In the genomic region with DNA sequence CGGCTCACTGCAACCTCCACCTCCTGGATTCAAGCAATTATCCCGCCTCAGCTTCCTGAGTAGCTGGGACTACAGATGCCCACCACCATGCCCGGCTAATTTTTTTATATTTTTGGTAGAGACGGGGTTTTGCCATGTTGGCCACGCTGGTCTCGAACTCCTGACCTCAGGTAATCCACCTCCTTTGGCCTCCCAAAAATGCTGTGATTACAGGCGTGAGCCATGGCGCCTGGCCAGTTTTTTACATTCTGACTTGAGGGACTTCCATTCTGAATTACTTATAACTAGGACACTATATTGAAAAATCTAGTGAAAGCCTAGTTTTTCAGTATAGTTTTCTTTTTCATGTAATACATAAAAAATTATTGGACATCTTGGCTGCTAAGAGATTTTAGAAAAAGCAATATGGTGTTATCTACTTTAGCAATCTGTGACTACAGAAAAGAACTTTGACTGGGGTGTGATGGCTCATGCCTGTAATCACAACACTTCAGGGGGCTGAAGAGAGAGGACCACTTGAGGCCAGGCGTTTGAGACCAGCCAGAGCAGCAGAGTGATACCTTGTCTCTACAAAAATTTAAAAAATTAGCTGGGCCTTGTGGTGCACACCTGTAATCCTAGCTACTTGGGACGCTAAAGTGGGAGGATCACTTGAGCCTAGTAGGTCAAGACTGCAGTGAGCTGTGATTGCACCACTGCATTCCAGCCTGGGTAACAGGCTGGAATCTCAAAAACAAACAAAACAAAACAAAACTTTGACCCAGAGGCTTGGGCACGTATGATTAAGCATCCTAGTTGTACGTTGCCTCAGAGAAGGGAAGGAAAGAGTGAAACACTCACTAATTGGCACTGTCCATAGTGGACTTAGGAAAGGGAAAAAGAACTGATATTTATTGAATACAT, we compare ENCODE assay signal across 19 cellular contexts. TPM values are rescaled to one million over a fixed set of nuclear protein-coding genes. Genes with fewer than 3 reads are reported as not detected.
DNase-seq lines count a peak whose midpoint lies in the region; ATAC-seq, FAIRE-seq and TF ChIP-seq lines count a peak whose summit lies in the region.
"Had no signal": no experiment of that assay in that cellular context is flagged by ENCODE, and none has a peak within 500 bp of the region (broad histone marks: within the 10 kb centered on the region; RNA-seq: fewer than 3 reads in every experiment).

No MANE protein-coding gene starts in this region.

- H3K9me3 ChIP-seq in Caco-2 (no peaks in the 10 kb centered on the region; the same call in 1 of the 2 replicates), PC-3 (ENCODE audit: low read length) (no peaks in the 10 kb centered on the region), endothelial cell of umbilical vein (replicated peaks; ENCODE audit: control insufficient read depth, insufficient read depth, low read length) (no peaks in the 10 kb centered on the region)

- TF ChIP-seq POLR2A in endothelial cell of umbilical vein (IDR thresholded peaks at IDR 0.05; ENCODE audit: low read depth, low read length) = no peak

- no peak overlapping the region for H3K27ac ChIP-seq in PC-3 (ENCODE audit: low read length)
- H3K27ac ChIP-seq in endothelial cell of umbilical vein (ENCODE audit: insufficient read depth, low read depth, low read length) = no peak overlapping the region

- no peaks in the 10 kb centered on the region for H3K27me3 Mint-ChIP-seq in Caco-2 (ENCODE audit: insufficient read depth, unreplicated experiment)
- H3K27me3 Mint-ChIP-seq: activated naive CD8-positive, alpha-beta T cell had no signal

- in situ Hi-C loops in G401 (cut with HindIII; ENCODE audit: low sequenced_read_pairs) = no loop called here

- intact Hi-C loops in Caco-2 (cut with micrococcal nuclease; ENCODE audit: unreplicated experiment) = loop anchor here (1.0 kb wide), 2 partner anchors 27 to 110 kb away; a partner anchor contains a TSS
- intact Hi-C loops in PC-3 (cut with micrococcal nuclease) = no loop called here
- intact Hi-C loops in endothelial cell of umbilical vein (cut with micrococcal nuclease) = no loop called here

- H3K9me2 ChIP-seq in PC-3 (replicated peaks; ENCODE audit: low read length) = no peaks in the 10 kb centered on the region

- H4K20me1 ChIP-seq in PC-3 (ENCODE audit: low read length) = no peaks in the 10 kb centered on the region
- no peaks in the 10 kb centered on the region for H4K20me1 ChIP-seq in endothelial cell of umbilical vein (replicated peaks; ENCODE audit: control insufficient read depth, extremely low read depth, insufficient read depth, low read length)

- H3K4me3 Mint-ChIP-seq in Caco-2 (ENCODE audit: unreplicated experiment) = peak overlapping the region; percentile 59
- H3K4me3 Mint-ChIP-seq: activated naive CD8-positive, alpha-beta T cell; CD8-positive, alpha-beta T cell; H9; immature natural killer cell had no signal

- BruUV-seq in Caco-2 (replicated peaks; lab: Mats Ljungman, UMichigan) (no TSS peak), PC-3 (replicated peaks; lab: Mats Ljungman, UMichigan) (no TSS peak), endothelial cell of umbilical vein (replicated peaks; lab: Mats Ljungman, UMichigan) (no TSS peak)

- H3K4me1 Mint-ChIP-seq in Caco-2 (ENCODE audit: low read depth, unreplicated experiment) = peaks cover 25% of the 10 kb centered on the region
- H3K4me1 Mint-ChIP-seq: H9 had no signal

- POLR2A ChIA-PET in Caco-2 (lab: Charles Lee) = no interaction called here
- POLR2A ChIA-PET in PC-3 (lab: Charles Lee; ENCODE audit: unreplicated experiment) = no interaction called here
- POLR2A ChIA-PET in endothelial cell of umbilical vein (lab: Charles Lee) = no interaction called here

- H3K27me3 ChIP-seq in Caco-2 (replicated peaks; ENCODE audit: control insufficient read depth, insufficient read depth, low read length) = no peaks in the 10 kb centered on the region
- H3K27me3 ChIP-seq in PC-3 (ENCODE audit: low read length) = no peaks in the 10 kb centered on the region
- no peaks in the 10 kb centered on the region for H3K27me3 ChIP-seq in endothelial cell of umbilical vein (ENCODE audit: control insufficient read depth in 2 of 2, insufficient read depth in 2 of 2, low read length in 2 of 2)

- H3K9ac ChIP-seq in PC-3 (ENCODE audit: low read length) (no peak overlapping the region), endothelial cell of umbilical vein (replicated peaks; ENCODE audit: extremely low read depth, insufficient read depth, low read length) (no peak overlapping the region)

- FAIRE-seq in endothelial cell of umbilical vein (lab: Jason Lieb, UNC) = no peak
- FAIRE-seq: endometrium had no signal

- peaks cover 11% of the 10 kb centered on the region for H3K9me3 Mint-ChIP-seq in Caco-2 (ENCODE audit: unreplicated experiment)
- H3K9me3 Mint-ChIP-seq: CD8-positive, alpha-beta T cell; immature natural killer cell had no signal

- ATAC-seq in PC-3 = no peak
- no peak for ATAC-seq in GM19324 (IDR thresholded peaks at IDR 0.05; ENCODE audit: low FRiP score, unreplicated experiment)
- ATAC-seq in HG02840 (IDR thresholded peaks at IDR 0.05; ENCODE audit: low FRiP score, unreplicated experiment) = no peak
- ATAC-seq: CD8-positive, alpha-beta T cell; Panc1; SK-N-SH treated with all-trans-retinoic acid at 6 μM for 48 hours had no signal

- H3K4me2 ChIP-seq in PC-3 (ENCODE audit: low read length) = no peak overlapping the region
- H3K4me2 ChIP-seq in endothelial cell of umbilical vein (ENCODE audit: insufficient read depth, low read length) = no peak overlapping the region

- no peaks in the 10 kb centered on the region for H3F3A ChIP-seq in PC-3 (ENCODE audit: low read length, unreplicated experiment)

- CTCF ChIA-PET in Caco-2 (lab: Charles Lee) = interaction anchor here (0.6 to 1.5 kb wide), 3 partner anchors 10 to 114 kb away, joined by 3 to 4 read pairs (median 3); no protein-coding TSS in a partner anchor
- CTCF ChIA-PET in PC-3 (lab: Charles Lee) = no interaction called here
- CTCF ChIA-PET in endothelial cell of umbilical vein (lab: Charles Lee) = interaction anchor here (1.0 kb wide), 1 partner anchor 17 kb away, joined by 3 read pairs; no protein-coding TSS in a partner anchor

- H3K9me1 ChIP-seq in endothelial cell of umbilical vein (replicated peaks; ENCODE audit: control insufficient read depth, extremely low read depth, insufficient read depth, low read length) = no peaks in the 10 kb centered on the region

- peak; percentile 84 to 87 for DNase-seq in Caco-2
- peak; percentile 53 for DNase-seq in PC-3
- peak; percentile 7 for DNase-seq in endothelial cell of umbilical vein (ENCODE audit: low read depth, low spot score)
- DNase-seq in lung microvascular endothelial cell (ENCODE audit: low read depth in 2 of 2) = peak; percentile 6 to 28
- DNase-seq in G401 (ENCODE audit: low spot score) = no peak
- DNase-seq in CD1c-positive myeloid dendritic cell (ENCODE audit: extremely low spot score) = no peak
- DNase-seq: activated CD4-positive, alpha-beta T cell treated with anti-CD3 and anti-CD28 coated beads, Interleukin-2, amount 50 U/mL, for 4 hours; CD8-positive, alpha-beta T cell; central memory CD4-positive, alpha-beta T cell; H9; immature natural killer cell; NCI-H2107; retina had no signal

- H3K27ac Mint-ChIP-seq in Caco-2 (ENCODE audit: unreplicated experiment) = peak overlapping the region; percentile 95
- H3K27ac Mint-ChIP-seq: activated naive CD8-positive, alpha-beta T cell; CD8-positive, alpha-beta T cell had no signal

- dilution Hi-C loops in endothelial cell of umbilical vein (cut with MboI; ENCODE audit: extremely low pct_ligation_motif_present, low sequenced_read_pairs) = no loop called here

- H3K79me2 ChIP-seq in PC-3 (ENCODE audit: low read length) (no peaks in the 10 kb centered on the region), endothelial cell of umbilical vein (ENCODE audit: control insufficient read depth, insufficient read depth, low read length) (no peaks in the 10 kb centered on the region)

- no peak overlapping the region for H3K4me3 ChIP-seq in Caco-2 (ENCODE audit: low read depth, low read length)
- H3K4me3 ChIP-seq in PC-3 (ENCODE audit: low read length) = no peak overlapping the region
- no peak overlapping the region for H3K4me3 ChIP-seq in endothelial cell of umbilical vein (replicated peaks in 1 of 3; ENCODE audit: insufficient read depth in 1 of 3, low read depth in 1 of 3, low read length in 3 of 3)

- H3K4me1 ChIP-seq in Caco-2 (peaks cover 21% of the 10 kb centered on the region), PC-3 (ENCODE audit: insufficient read depth, low read length) (peaks cover 9% of the 10 kb centered on the region; the same call in 1 of the 2 replicates), endothelial cell of umbilical vein (ENCODE audit: control insufficient read depth, extremely low read depth, insufficient read depth, low read length) (no peaks in the 10 kb centered on the region)

- TF ChIP-seq CTCF in Caco-2 (IDR thresholded peaks at IDR 0.05; ENCODE audit: insufficient read depth in 1 of 2, low read depth in 1 of 2, low read length in 1 of 2, severe bottlenecking in 1 of 2, unreplicated experiment in 1 of 2) (no peak), PC-3 (conservative IDR thresholded peaks at IDR 0.05; ENCODE audit: low read depth, low read length) (no peak), endothelial cell of umbilical vein (IDR thresholded peaks at IDR 0.05; ENCODE audit: extremely low read depth in 1 of 2, insufficient read depth in 1 of 2, low read depth in 1 of 2, low read length in 2 of 2) (no peak)

- H3K36me3 ChIP-seq in Caco-2 (ENCODE audit: control insufficient read depth, insufficient read depth, low read length) = peaks cover 2% of the 10 kb centered on the region
- no peaks in the 10 kb centered on the region for H3K36me3 ChIP-seq in PC-3 (ENCODE audit: low read depth, low read length)
- H3K36me3 ChIP-seq in endothelial cell of umbilical vein (ENCODE audit: control insufficient read depth in 2 of 2, extremely low read depth in 1 of 2, insufficient read depth in 2 of 2, low read length in 2 of 2) = no peaks in the 10 kb centered on the region

- H2AFZ ChIP-seq in PC-3 (ENCODE audit: low read length) (no peak overlapping the region), endothelial cell of umbilical vein (ENCODE audit: low read depth, low read length) (no peak overlapping the region)

- H3K36me3 Mint-ChIP-seq in Caco-2 (ENCODE audit: insufficient read depth, unreplicated experiment) = peaks cover 66% of the 10 kb centered on the region

RNA-seq across cellular contexts. Expression of a gene that starts 26.8 kb away (rescaled TPM):
- total RNA-seq in Caco-2 (2022) = 78.3 and 86.5 TPM in 2 replicates
- total RNA-seq in PC-3 (2014; rRNA removed) = 14.2 and 22.2 TPM in 2 replicates
- total RNA-seq in endothelial cell of umbilical vein = 41.0 and 43.8 TPM in 2 replicates
- polyA plus RNA-seq in endothelial cell of umbilical vein = 8.5 and 13.8 TPM in 2 replicates
- 13.8 and 15.4 TPM in 2 replicates for polyA plus RNA-seq in endothelial cell of umbilical vein (2011; cell fraction: cytosol; rRNA removed)
- 30.7 and 36.7 TPM in 2 replicates for polyA plus RNA-seq in endothelial cell of umbilical vein (2011; cell fraction: nucleus; rRNA removed)
- polyA plus RNA-seq in endothelial cell of umbilical vein (2012) = 38.0 TPM in 2 replicates
- 21.2 and 35.4 TPM in 2 replicates for polyA minus RNA-seq in endothelial cell of umbilical vein
- 15.9 TPM for polyA minus RNA-seq in endothelial cell of umbilical vein (2011; cell fraction: cytosol; rRNA and poly(A)+ RNA removed)
- polyA minus RNA-seq in endothelial cell of umbilical vein (2011; cell fraction: nucleus; rRNA and poly(A)+ RNA removed) = 40.7 and 53.0 TPM in 2 replicates
- 16.3 and 24.4 TPM in 2 replicates for total RNA-seq in lung microvascular endothelial cell
- total RNA-seq in G401 (2014; rRNA removed; shearing (Covaris generic)) = 16.5 and 33.9 TPM in 2 replicates

Comparison
In these comparisons a context has a peak if more than half of its experiments do, and no peak if none do; other contexts are left out.
1. DNase-seq: peak in Caco-2 (2 of 2), PC-3 (single experiment), endothelial cell of umbilical vein (single experiment) and lung microvascular endothelial cell (2 of 2); none in G401 (single experiment) and CD1c-positive myeloid dendritic cell (single experiment).